Comparison of ENCODE assay signal across 1 cellular context in the genomic region with DNA sequence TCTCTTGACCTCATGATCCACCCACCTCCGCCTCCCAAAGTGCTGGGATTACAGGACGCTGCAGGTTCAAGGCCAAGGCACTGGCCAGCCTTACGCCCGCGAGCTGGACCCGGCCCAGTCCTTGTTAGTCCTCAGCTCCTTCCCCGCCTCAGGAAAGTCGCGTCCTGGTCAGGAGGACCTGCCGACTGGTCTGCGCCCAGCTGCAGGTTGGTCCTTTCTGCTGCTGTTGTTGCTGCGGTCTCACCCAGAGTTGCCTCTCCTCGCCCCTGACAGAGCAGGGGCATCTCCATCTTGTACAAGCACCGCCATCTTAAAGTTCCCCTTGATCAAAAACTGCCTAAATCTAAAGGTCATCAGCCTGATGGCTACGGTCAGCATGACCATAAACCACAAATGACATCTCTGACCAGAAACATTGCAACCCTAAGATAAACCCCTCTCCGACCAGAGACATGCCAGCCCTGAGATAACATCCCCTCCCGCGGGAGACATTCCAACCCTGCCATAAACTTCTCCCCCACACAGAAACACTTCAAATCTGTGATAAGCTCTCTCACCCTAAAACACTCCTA.
TF ChIP-seq lines count a peak whose summit lies in the region.

No MANE protein-coding gene starts in this region.

TF ChIP-seq in K562, 482 proteins besides CTCF, POLR2A, EP300 and RAD21 (continued from another document and continues in another):
- TF ChIP-seq ZNF592 (IDR thresholded peaks at IDR 0.05): 0 out of 2 replicates have a peak, but pooled peaks have one; percentile 37
- TF ChIP-seq, protein P1, sequence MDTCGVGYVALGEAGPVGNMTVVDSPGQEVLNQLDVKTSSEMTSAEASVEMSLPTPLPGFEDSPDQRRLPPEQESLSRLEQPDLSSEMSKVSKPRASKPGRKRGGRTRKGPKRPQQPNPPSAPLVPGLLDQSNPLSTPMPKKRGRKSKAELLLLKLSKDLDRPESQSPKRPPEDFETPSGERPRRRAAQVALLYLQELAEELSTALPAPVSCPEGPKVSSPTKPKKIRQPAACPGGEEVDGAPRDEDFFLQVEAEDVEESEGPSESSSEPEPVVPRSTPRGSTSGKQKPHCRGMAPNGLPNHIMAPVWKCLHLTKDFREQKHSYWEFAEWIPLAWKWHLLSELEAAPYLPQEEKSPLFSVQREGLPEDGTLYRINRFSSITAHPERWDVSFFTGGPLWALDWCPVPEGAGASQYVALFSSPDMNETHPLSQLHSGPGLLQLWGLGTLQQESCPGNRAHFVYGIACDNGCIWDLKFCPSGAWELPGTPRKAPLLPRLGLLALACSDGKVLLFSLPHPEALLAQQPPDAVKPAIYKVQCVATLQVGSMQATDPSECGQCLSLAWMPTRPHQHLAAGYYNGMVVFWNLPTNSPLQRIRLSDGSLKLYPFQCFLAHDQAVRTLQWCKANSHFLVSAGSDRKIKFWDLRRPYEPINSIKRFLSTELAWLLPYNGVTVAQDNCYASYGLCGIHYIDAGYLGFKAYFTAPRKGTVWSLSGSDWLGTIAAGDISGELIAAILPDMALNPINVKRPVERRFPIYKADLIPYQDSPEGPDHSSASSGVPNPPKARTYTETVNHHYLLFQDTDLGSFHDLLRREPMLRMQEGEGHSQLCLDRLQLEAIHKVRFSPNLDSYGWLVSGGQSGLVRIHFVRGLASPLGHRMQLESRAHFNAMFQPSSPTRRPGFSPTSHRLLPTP (IDR thresholded peaks at IDR 0.05; ENCODE audit: borderline replicate concordance, extremely low read depth, insufficient read length): no peak
- no peak for TF ChIP-seq GABPB2 (CRISPR knock-in tag; conservative IDR thresholded peaks at IDR 0.05)
- TF ChIP-seq SMC3 (conservative IDR thresholded peaks at IDR 0.05; ENCODE audit: insufficient read depth, low read depth, low read length): no peak
- TF ChIP-seq, protein P2, sequence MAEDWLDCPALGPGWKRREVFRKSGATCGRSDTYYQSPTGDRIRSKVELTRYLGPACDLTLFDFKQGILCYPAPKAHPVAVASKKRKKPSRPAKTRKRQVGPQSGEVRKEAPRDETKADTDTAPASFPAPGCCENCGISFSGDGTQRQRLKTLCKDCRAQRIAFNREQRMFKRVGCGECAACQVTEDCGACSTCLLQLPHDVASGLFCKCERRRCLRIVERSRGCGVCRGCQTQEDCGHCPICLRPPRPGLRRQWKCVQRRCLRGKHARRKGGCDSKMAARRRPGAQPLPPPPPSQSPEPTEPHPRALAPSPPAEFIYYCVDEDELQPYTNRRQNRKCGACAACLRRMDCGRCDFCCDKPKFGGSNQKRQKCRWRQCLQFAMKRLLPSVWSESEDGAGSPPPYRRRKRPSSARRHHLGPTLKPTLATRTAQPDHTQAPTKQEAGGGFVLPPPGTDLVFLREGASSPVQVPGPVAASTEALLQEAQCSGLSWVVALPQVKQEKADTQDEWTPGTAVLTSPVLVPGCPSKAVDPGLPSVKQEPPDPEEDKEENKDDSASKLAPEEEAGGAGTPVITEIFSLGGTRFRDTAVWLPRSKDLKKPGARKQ (CRISPR knock-in tag; IDR thresholded peaks at IDR 0.05): no peak
- TF ChIP-seq, protein P3, sequence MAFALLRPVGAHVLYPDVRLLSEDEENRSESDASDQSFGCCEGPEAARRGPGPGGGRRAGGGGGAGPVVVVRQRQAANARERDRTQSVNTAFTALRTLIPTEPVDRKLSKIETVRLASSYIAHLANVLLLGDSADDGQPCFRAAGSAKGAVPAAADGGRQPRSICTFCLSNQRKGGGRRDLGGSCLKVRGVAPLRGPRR (CRISPR knock-in tag; IDR thresholded peaks at IDR 0.05): no peak
- TF ChIP-seq ATF1 (CRISPR knock-in tag; IDR thresholded peaks at IDR 0.05): no peak
- TF ChIP-seq ATF1 (tag; IDR thresholded peaks at IDR 0.05): peak; percentile 62
- TF ChIP-seq ZNF586 (CRISPR knock-in tag; conservative IDR thresholded peaks at IDR 0.05): no peak
- TF ChIP-seq ZNF589 (CRISPR knock-in tag; IDR thresholded peaks at IDR 0.05; ENCODE audit: low read depth): peak; percentile 84
- TF ChIP-seq ADNP (tag; IDR thresholded peaks at IDR 0.05): no peak
- TF ChIP-seq ZNF134 (CRISPR knock-in tag; conservative IDR thresholded peaks at IDR 0.05): peak; percentile 52; the same call in 1 of the 2 replicates
- TF ChIP-seq TAF15 (IDR thresholded peaks at IDR 0.05; ENCODE audit: low read depth, low read length): no peak
- no peak for TF ChIP-seq POLR2AphosphoS2 (IDR thresholded peaks at IDR 0.05; ENCODE audit: low read length)
- TF ChIP-seq, protein P4, sequence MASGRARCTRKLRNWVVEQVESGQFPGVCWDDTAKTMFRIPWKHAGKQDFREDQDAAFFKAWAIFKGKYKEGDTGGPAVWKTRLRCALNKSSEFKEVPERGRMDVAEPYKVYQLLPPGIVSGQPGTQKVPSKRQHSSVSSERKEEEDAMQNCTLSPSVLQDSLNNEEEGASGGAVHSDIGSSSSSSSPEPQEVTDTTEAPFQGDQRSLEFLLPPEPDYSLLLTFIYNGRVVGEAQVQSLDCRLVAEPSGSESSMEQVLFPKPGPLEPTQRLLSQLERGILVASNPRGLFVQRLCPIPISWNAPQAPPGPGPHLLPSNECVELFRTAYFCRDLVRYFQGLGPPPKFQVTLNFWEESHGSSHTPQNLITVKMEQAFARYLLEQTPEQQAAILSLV (tag; IDR thresholded peaks at IDR 0.05): no peak
- TF ChIP-seq CAMTA2 (CRISPR knock-in tag; conservative IDR thresholded peaks at IDR 0.05): no peak
- TF ChIP-seq, protein P5, sequence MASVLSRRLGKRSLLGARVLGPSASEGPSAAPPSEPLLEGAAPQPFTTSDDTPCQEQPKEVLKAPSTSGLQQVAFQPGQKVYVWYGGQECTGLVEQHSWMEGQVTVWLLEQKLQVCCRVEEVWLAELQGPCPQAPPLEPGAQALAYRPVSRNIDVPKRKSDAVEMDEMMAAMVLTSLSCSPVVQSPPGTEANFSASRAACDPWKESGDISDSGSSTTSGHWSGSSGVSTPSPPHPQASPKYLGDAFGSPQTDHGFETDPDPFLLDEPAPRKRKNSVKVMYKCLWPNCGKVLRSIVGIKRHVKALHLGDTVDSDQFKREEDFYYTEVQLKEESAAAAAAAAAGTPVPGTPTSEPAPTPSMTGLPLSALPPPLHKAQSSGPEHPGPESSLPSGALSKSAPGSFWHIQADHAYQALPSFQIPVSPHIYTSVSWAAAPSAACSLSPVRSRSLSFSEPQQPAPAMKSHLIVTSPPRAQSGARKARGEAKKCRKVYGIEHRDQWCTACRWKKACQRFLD (CRISPR knock-in tag; IDR thresholded peaks at IDR 0.05): peak; percentile 80
- no peak for TF ChIP-seq SMARCA5 (IDR thresholded peaks at IDR 0.05)
- no peak for TF ChIP-seq FOS (IDR thresholded peaks at IDR 0.05; ENCODE audit: extremely low read depth, insufficient read length)
- no peak for TF ChIP-seq FOXP1 (CRISPR knock-in tag; IDR thresholded peaks at IDR 0.05)
- TF ChIP-seq CEBPZ (IDR thresholded peaks at IDR 0.05; ENCODE audit: borderline replicate concordance, low read depth, low read length): no peak
- no peak for TF ChIP-seq CBX5 (IDR thresholded peaks at IDR 0.05; ENCODE audit: borderline replicate concordance, low read depth)
- no peak for TF ChIP-seq RB1 (IDR thresholded peaks at IDR 0.05; ENCODE audit: low read depth)
- TF ChIP-seq JUN (IDR thresholded peaks at IDR 0.05; ENCODE audit: borderline replicate concordance, low read depth, low read length): no peak
- no peak for TF ChIP-seq JUN (CRISPR knock-in tag; IDR thresholded peaks at IDR 0.05; ENCODE audit: borderline replicate concordance)
- TF ChIP-seq ZKSCAN3 (CRISPR knock-in tag; IDR thresholded peaks at IDR 0.05): no peak
- no peak for TF ChIP-seq MCM2 (IDR thresholded peaks at IDR 0.05; ENCODE audit: low read depth)
- TF ChIP-seq GABPB1 (CRISPR knock-in tag; IDR thresholded peaks at IDR 0.05): no peak
- TF ChIP-seq, protein P6, sequence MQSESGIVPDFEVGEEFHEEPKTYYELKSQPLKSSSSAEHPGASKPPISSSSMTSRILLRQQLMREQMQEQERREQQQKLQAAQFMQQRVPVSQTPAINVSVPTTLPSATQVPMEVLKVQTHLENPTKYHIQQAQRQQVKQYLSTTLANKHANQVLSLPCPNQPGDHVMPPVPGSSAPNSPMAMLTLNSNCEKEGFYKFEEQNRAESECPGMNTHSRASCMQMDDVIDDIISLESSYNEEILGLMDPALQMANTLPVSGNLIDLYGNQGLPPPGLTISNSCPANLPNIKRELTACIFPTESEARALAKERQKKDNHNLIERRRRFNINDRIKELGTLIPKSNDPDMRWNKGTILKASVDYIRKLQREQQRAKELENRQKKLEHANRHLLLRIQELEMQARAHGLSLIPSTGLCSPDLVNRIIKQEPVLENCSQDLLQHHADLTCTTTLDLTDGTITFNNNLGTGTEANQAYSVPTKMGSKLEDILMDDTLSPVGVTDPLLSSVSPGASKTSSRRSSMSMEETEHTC (IDR thresholded peaks at IDR 0.05): no peak
- TF ChIP-seq ZNF140 (CRISPR knock-in tag; IDR thresholded peaks at IDR 0.05): no peak
